In genomic region chr3:152183473-152183872, GRCh38 we compare ENCODE assay signal across 1 cellular context.
TF ChIP-seq lines count a peak whose summit lies in the region.

No MANE protein-coding gene starts in this region.

TF ChIP-seq in K562, 482 proteins besides CTCF, POLR2A, EP300 and RAD21 (continued from another document and continues in another):
- TF ChIP-seq CHD7 (IDR thresholded peaks at IDR 0.05; ENCODE audit: low read depth, low read length) (no peak), SMARCA5 (IDR thresholded peaks at IDR 0.05) (no peak), ATF4 (CRISPR knock-in tag; IDR thresholded peaks at IDR 0.05) (no peak), ZEB2 (IDR thresholded peaks at IDR 0.05) (no peak; the same call in 1 of the 2 replicates), ZNF124 (CRISPR knock-in tag; IDR thresholded peaks at IDR 0.05) (no peak), ZC3H4 (CRISPR knock-in tag; IDR thresholded peaks at IDR 0.05; ENCODE audit: borderline replicate concordance) (no peak), FOXA3 (CRISPR knock-in tag; conservative IDR thresholded peaks at IDR 0.05 in 1 of 2, IDR thresholded peaks at IDR 0.05 in 1 of 2) (no peak), LEF1 (IDR thresholded peaks at IDR 0.05) (no peak), CCNT2 (IDR thresholded peaks at IDR 0.05; ENCODE audit: borderline replicate concordance, extremely low read depth, insufficient read length, low read depth, low read length) (no peak), KAT7 (CRISPR knock-in tag; IDR thresholded peaks at IDR 0.05; ENCODE audit: borderline replicate concordance) (no peak), BDP1 (IDR thresholded peaks at IDR 0.05; ENCODE audit: insufficient read depth, insufficient read length) (no peak), SAFB2 (IDR thresholded peaks at IDR 0.05; ENCODE audit: borderline replicate concordance, low read depth, low read length, severe bottlenecking) (no peak), CREB1 (IDR thresholded peaks at IDR 0.05) (no peak), CREB1 (CRISPR knock-in tag; IDR thresholded peaks at IDR 0.05) (no peak), BRF2 (IDR thresholded peaks at IDR 0.05; ENCODE audit: borderline replicate concordance, insufficient read depth, insufficient read length) (no peak), ZNF830 (CRISPR knock-in tag; IDR thresholded peaks at IDR 0.05) (no peak), YY1 (IDR thresholded peaks at IDR 0.05; ENCODE audit: borderline replicate concordance in 1 of 3, control insufficient read depth in 1 of 3, extremely low read depth in 1 of 3, insufficient read depth in 3 of 3, insufficient read length in 1 of 3, insufficient replicate concordance in 2 of 3, low read depth in 1 of 3, low read length in 2 of 3) (no peak), FOXM1 (IDR thresholded peaks at IDR 0.05; ENCODE audit: low read depth) (no peak), FOXM1 (CRISPR knock-in tag; IDR thresholded peaks at IDR 0.05; ENCODE audit: low read depth) (no peak), MLLT1 (IDR thresholded peaks at IDR 0.05) (no peak), BMI1 (IDR thresholded peaks at IDR 0.05; ENCODE audit: low read length) (no peak), ZNF592 (IDR thresholded peaks at IDR 0.05) (peak; percentile 47), SRSF3 (IDR thresholded peaks at IDR 0.05; ENCODE audit: insufficient read depth, low read length) (no peak), CBX8 (IDR thresholded peaks at IDR 0.05; ENCODE audit: borderline replicate concordance, extremely low read depth, low read depth, low read length, poor library complexity, severe bottlenecking) (no peak), HCFC1 (IDR thresholded peaks at IDR 0.05; ENCODE audit: low read depth, low read length) (no peak), BRCA1 (IDR thresholded peaks at IDR 0.05) (no peak), BRCA1 (CRISPR knock-in tag; IDR thresholded peaks at IDR 0.05) (no peak), ZNF766 (CRISPR knock-in tag; conservative IDR thresholded peaks at IDR 0.05) (no peak), ZNF274 (IDR thresholded peaks at IDR 0.05; ENCODE audit: borderline replicate concordance, low read depth, low read length) (no peak), HOXB6 (CRISPR knock-in tag; IDR thresholded peaks at IDR 0.05; ENCODE audit: borderline replicate concordance) (no peak), SMARCA4 (IDR thresholded peaks at IDR 0.05) (peak; percentile 10; the same call in 1 of the 2 replicates), CREM (IDR thresholded peaks at IDR 0.05; ENCODE audit: low read depth) (0 out of 2 replicates have a peak, but pooled peaks have one; percentile 13), RNF2 (IDR thresholded peaks at IDR 0.05) (no peak), ZNF717 (CRISPR knock-in tag; IDR thresholded peaks at IDR 0.05) (no peak), RCOR1 (IDR thresholded peaks at IDR 0.05; ENCODE audit: borderline replicate concordance in 1 of 2, low read depth in 2 of 2, low read length in 2 of 2) (peak in 1 of 2 experiments; percentile 42; a peak in 1 of 4 replicates), ATF1 (CRISPR knock-in tag; IDR thresholded peaks at IDR 0.05) (no peak), ATF1 (tag; IDR thresholded peaks at IDR 0.05) (no peak), TOE1 (IDR thresholded peaks at IDR 0.05; ENCODE audit: borderline replicate concordance) (no peak), TOE1 (CRISPR knock-in tag; IDR thresholded peaks at IDR 0.05; ENCODE audit: borderline replicate concordance, low read depth) (no peak), XRCC5 (IDR thresholded peaks at IDR 0.05; ENCODE audit: low read depth, low read length) (no peak), MCM7 (IDR thresholded peaks at IDR 0.05) (no peak), GATA2 (CRISPR knock-in tag; IDR thresholded peaks at IDR 0.05) (no peak), BACH1 (tag; IDR thresholded peaks at IDR 0.05) (peak; percentile 37; the same call in 1 of the 2 replicates), CHD2 (IDR thresholded peaks at IDR 0.05; ENCODE audit: low read depth, low read length) (no peak), KLF10 (CRISPR knock-in tag; IDR thresholded peaks at IDR 0.05) (no peak), ELF1 (tag; IDR thresholded peaks at IDR 0.05) (no peak), ATF7 (IDR thresholded peaks at IDR 0.05) (peak; percentile 28; the same call in 1 of the 2 replicates), TFE3 (CRISPR knock-in tag; IDR thresholded peaks at IDR 0.05) (no peak), ZNF140 (CRISPR knock-in tag; IDR thresholded peaks at IDR 0.05) (no peak), SIN3A (IDR thresholded peaks at IDR 0.05; ENCODE audit: borderline replicate concordance in 2 of 2, control insufficient read depth in 1 of 2, low read depth in 2 of 2, low read length in 2 of 2) (no peak)
